ENCODE assay signal across 18 cellular contexts in genomic region chr15:46059921-46060565, GRCh38.
"Had no signal": no experiment of that assay in that cellular context is flagged by ENCODE, and none has a peak within 500 bp of the region (broad histone marks: within the 10 kb centered on the region; RNA-seq: fewer than 3 reads in every experiment).

No MANE protein-coding gene starts in this region.

- DNase-seq: activated CD4-positive, alpha-beta T cell treated with anti-CD3 and anti-CD28 coated beads for 1 hour; activated CD4-positive, alpha-beta T cell treated with anti-CD3 and anti-CD28 coated beads, Interleukin-2, amount 50 U/mL, for 1 hour; activated CD8-positive, alpha-beta T cell treated with anti-CD3 and anti-CD28 coated beads, Interleukin-2, amount 10 ng/mL, durations not matched to agents 7 days and 5 days; activated gamma-delta T cell; activated naive CD4-positive, alpha-beta T cell treated with anti-CD3 and anti-CD28 coated beads, Interleukin-2, amount 50 U/mL, for 16 hours; activated naive CD8-positive, alpha-beta T cell treated with anti-CD3 and anti-CD28 coated beads, Interleukin-2, amount 50 U/mL, for 24 hours; anterior cingulate cortex; brain microvascular endothelial cell; central memory CD4-positive, alpha-beta T cell; colonic mucosa; islet precursor cell; left colon; naive thymus-derived CD4-positive, alpha-beta T cell; stimulated activated CD4-positive, alpha-beta T cell treated with anti-CD3 and anti-CD28 coated beads, Interleukin-4, amount 100 ng/mL, for 24 hours; stimulated activated naive CD8-positive, alpha-beta T cell treated with anti-CD3 and anti-CD28 coated beads, Interleukin-15, Interleukin-2, amounts not matched to agents 100 U/mL and 50 U/mL, for 24 hours had no signal

- H3K4me3 ChIP-seq: colonic mucosa, heart left ventricle, neural progenitor cell had no signal

- H3K27me3 ChIP-seq: brain microvascular endothelial cell, colonic mucosa, heart left ventricle, neural progenitor cell had no signal

- H3K4me1 ChIP-seq: colonic mucosa, neural progenitor cell had no signal

- H3K36me3 ChIP-seq: brain microvascular endothelial cell, colonic mucosa, heart left ventricle, neural progenitor cell had no signal

- ATAC-seq: activated CD8-positive, alpha-beta T cell treated with anti-CD3 and anti-CD28 coated beads, Interleukin-2, amount 10 ng/mL, durations not matched to agents 7 days and 5 days; activated naive CD8-positive, alpha-beta T cell treated with anti-CD3 and anti-CD28 coated beads, Interleukin-2, amount 50 U/mL, for 24 hours; left colon; naive thymus-derived CD4-positive, alpha-beta T cell; stimulated activated naive CD8-positive, alpha-beta T cell treated with anti-CD3 and anti-CD28 coated beads, Interleukin-15, Interleukin-2, amounts not matched to agents 100 U/mL and 50 U/mL, for 24 hours had no signal

- H3K9me3 ChIP-seq: colonic mucosa, heart left ventricle had no signal

- H3K27ac ChIP-seq: brain microvascular endothelial cell, colonic mucosa, epithelial cell of prostate, heart left ventricle, neural progenitor cell had no signal
